19 cellular contexts compared by ENCODE assay signal in the genomic region with DNA sequence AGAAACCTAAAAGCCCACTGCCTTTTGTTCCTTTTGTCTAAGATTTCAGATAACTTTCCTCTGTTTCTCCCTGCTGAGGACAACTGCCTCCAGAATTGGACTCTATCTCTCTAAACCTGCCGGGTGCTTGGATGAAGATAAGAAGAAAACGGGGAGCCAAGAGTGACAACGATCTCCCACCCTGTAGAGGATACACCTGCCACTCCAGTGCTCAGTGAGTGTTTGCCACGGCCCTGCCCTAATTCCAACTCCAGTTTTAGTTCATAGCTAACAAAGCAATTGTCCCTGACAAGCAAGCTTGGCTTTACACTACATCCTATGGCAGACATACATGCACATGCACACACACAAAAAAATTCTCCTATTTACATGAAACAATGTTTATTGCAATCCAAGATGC.
"Had no signal": no experiment of that assay in that cellular context is flagged by ENCODE, and none has a peak within 500 bp of the region (broad histone marks: within the 10 kb centered on the region; RNA-seq: fewer than 3 reads in every experiment).

No MANE protein-coding gene starts in this region.

- H3K9me3 Mint-ChIP-seq: memory B cell; naive thymus-derived CD4-positive, alpha-beta T cell had no signal

- H3K27ac Mint-ChIP-seq: memory B cell; naive thymus-derived CD4-positive, alpha-beta T cell had no signal

- DNase-seq: cortex of kidney; effector memory CD4-positive, alpha-beta T cell; esophagus squamous epithelium; foreskin fibroblast; glutamatergic neuron; islet precursor cell; left ventricle myocardium inferior; lower lobe of right lung; midbrain; naive thymus-derived CD4-positive, alpha-beta T cell; ovary; sigmoid colon; small intestine; stimulated activated CD4-positive, alpha-beta T cell treated with anti-CD3 and anti-CD28 coated beads, Interleukin-12 subunit alpha, Interleukin-12 subunit beta, amount 100 ng/mL, for 4 hours; stimulated activated CD4-positive, alpha-beta T cell treated with anti-CD3 and anti-CD28 coated beads, Interleukin-2, amount 100 ng/mL, for 48 hours; stimulated activated naive CD4-positive, alpha-beta T cell treated with Interleukin-2 at 50 U/mL for 16 hours; trophoblast cell had no signal

- H3K36me3 Mint-ChIP-seq: memory B cell; naive thymus-derived CD4-positive, alpha-beta T cell had no signal

- H3K4me3 Mint-ChIP-seq: memory B cell; naive thymus-derived CD4-positive, alpha-beta T cell had no signal

- ATAC-seq: gastroesophageal sphincter; lower lobe of right lung; naive thymus-derived CD4-positive, alpha-beta T cell had no signal

- H3K4me1 Mint-ChIP-seq: memory B cell; naive thymus-derived CD4-positive, alpha-beta T cell had no signal
